15 cellular contexts compared by ENCODE assay signal in the genomic region with DNA sequence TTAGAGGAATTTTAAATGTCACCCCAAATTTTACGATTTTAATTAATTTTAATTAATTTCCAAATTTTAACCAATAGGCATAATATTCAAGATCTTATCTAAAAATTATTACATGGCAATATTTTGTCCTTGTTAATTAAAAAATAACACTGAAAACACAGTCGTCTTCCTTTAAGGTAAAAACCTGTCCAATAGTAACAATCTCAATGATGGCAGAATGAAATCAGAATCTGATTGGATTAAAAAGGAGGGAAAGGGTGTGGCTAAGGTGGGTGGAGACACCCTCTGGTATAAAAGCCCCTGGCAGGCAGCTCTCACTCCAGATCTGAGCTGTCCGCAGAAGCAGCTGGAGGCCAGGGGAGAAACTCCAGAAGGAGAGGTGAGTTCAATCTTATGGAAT. TPM values are rescaled to one million over a fixed set of nuclear protein-coding genes. Genes with fewer than 3 reads are reported as not detected.
"Had no signal": no experiment of that assay in that cellular context is flagged by ENCODE, and none has a peak within 500 bp of the region (broad histone marks: within the 10 kb centered on the region; RNA-seq: fewer than 3 reads in every experiment).

A gene (plus strand): TSS at position 301 of the 400 bp plus-strand sequence. CDS start 2,704 bp downstream, outside the sequence.

RNA-seq across cellular contexts. Expression of the gene that starts here (rescaled TPM):
- total RNA-seq: activated CD4-positive, alpha-beta memory T cell treated with anti-CD3 and anti-CD28 coated beads, Interleukin-2, amount 10 ng/mL, durations not matched to agents 7 days and 5 days; activated CD4-positive, alpha-beta T cell treated with anti-CD3 and anti-CD28 coated beads for 36 hours; activated CD4-positive, alpha-beta T cell treated with anti-CD3 and anti-CD28 coated beads, Interleukin-2, amount 10 ng/mL, durations not matched to agents 7 days and 5 days; activated CD8-positive, alpha-beta memory T cell treated with anti-CD3 and anti-CD28 coated beads, Interleukin-2, amount 10 ng/mL, durations not matched to agents 7 days and 5 days; activated CD8-positive, alpha-beta T cell treated with anti-CD3 and anti-CD28 coated beads, Interleukin-2, amount 10 ng/mL, durations not matched to agents 7 days and 5 days; activated naive CD8-positive, alpha-beta T cell treated with anti-CD3 and anti-CD28 coated beads, Interleukin-2, amount 10 ng/mL, durations not matched to agents 7 days and 5 days; activated T-helper 2 cell treated with anti-CD3 and anti-CD28 coated beads, Interferon-gamma antibody, Interleukin-2, Interleukin-4, amounts not matched to agents 10 μg/mL and 5 μg/mL and 100 μg/mL, durations not matched to agents 14 hours and 24 hours and 36 hours; ascending aorta; bronchial epithelial cell; cardiac muscle cell; chondrocyte; T-helper 17 cell; T-helper 2 cell treated with Interferon-gamma antibody and Interleukin-4, amounts not matched to agents 100 ng/mL and 5 ng/mL, for 36 hours; WTC11 had no signal
- polyA plus RNA-seq: adipose tissue, cardiac muscle cell had no signal
